In genomic region chr22:43012390-43012789, GRCh38 we compare ENCODE assay signal across 18 cellular contexts. TPM values are rescaled to one million over a fixed set of nuclear protein-coding genes. Genes with fewer than 3 reads are reported as not detected.
DNase-seq lines count a peak whose midpoint lies in the region; ATAC-seq, FAIRE-seq and TF ChIP-seq lines count a peak whose summit lies in the region.
"Had no signal": no experiment of that assay in that cellular context is flagged by ENCODE, and none has a peak within 500 bp of the region (broad histone marks: within the 10 kb centered on the region; RNA-seq: fewer than 3 reads in every experiment).

No MANE protein-coding gene starts in this region.

- no peak overlapping the region for H4K91ac ChIP-seq in trophoblast cell (ENCODE audit: low read depth, low read length)

- H3K36me3 ChIP-seq in CD4-positive, CD25-positive, alpha-beta regulatory T cell (ENCODE audit: control insufficient read depth, insufficient read depth, low read length): no peaks in the 10 kb centered on the region
- H3K36me3 ChIP-seq in Loucy (ENCODE audit: insufficient read depth, low read length) (no peaks in the 10 kb centered on the region), GM12878 (ENCODE audit: control insufficient read depth in 2 of 2, insufficient read depth in 2 of 2, low read length in 1 of 2) (no peaks in the 10 kb centered on the region), trophoblast cell (ENCODE audit: control insufficient read depth in 1 of 2, insufficient read depth in 2 of 2, low read length in 2 of 2) (no peaks in the 10 kb centered on the region), prostate gland (no peaks in the 10 kb centered on the region)

- H3K36me3 Mint-ChIP-seq in CD4-positive, CD25-positive, alpha-beta regulatory T cell: peaks cover under 1% of the 10 kb centered on the region
- H3K36me3 Mint-ChIP-seq: IgD-negative memory B cell had no signal

- no peak overlapping the region for H3K23ac ChIP-seq in trophoblast cell (ENCODE audit: low read length)

- no peak overlapping the region for H3K9ac ChIP-seq in Loucy (ENCODE audit: low read depth, low read length, poor library complexity, severe bottlenecking)
- no peak overlapping the region for H3K9ac ChIP-seq in GM12878 (ENCODE audit: control insufficient read depth, insufficient read depth, low read length)
- H3K9ac ChIP-seq in trophoblast cell (ENCODE audit: low read length): no peak overlapping the region

- H3K27ac ChIP-seq in CD4-positive, CD25-positive, alpha-beta regulatory T cell (ENCODE audit: insufficient read depth, low read length, poor library complexity, severe bottlenecking): no peak overlapping the region
- H3K27ac ChIP-seq in GM12878 (ENCODE audit: control insufficient read depth, insufficient read depth): no peak overlapping the region
- H3K27ac ChIP-seq in trophoblast cell (ENCODE audit: low read depth, low read length): peak overlapping the region; percentile 10
- no peak overlapping the region for H3K27ac ChIP-seq in prostate gland

- FAIRE-seq in GM12878 (lab: Jason Lieb, UNC): no peak
- FAIRE-seq: A204.1, GM19239 had no signal

- CTCF ChIA-PET in GM12878 (lab: Yijun Ruan, JAX): interaction anchor here (1.1 to 4.6 kb wide), 8 partner anchors 8 to 632 kb away, joined by 3 to 20 read pairs (median 6); no protein-coding TSS in a partner anchor

- in situ Hi-C loops in GM12878 (cut with MboI): no loop called here

- H2BK5ac ChIP-seq in trophoblast cell (ENCODE audit: low read depth, low read length, poor library complexity): no peak overlapping the region

- H3K4me2 ChIP-seq in Loucy (ENCODE audit: low read depth, low read length, poor library complexity, severe bottlenecking) (peak overlapping the region; percentile 92), GM12878 (ENCODE audit: control insufficient read depth, insufficient read depth) (0 out of 2 replicates have a peak overlapping the region, but pooled peaks have one; percentile 13), trophoblast cell (ENCODE audit: low read length) (no peak overlapping the region)

- H3K4me3 Mint-ChIP-seq in CD4-positive, CD25-positive, alpha-beta regulatory T cell: peak overlapping the region in 3 of 4 donors; percentile 31 to 90 (median 84)

- TF ChIP-seq CTCF in Loucy (conservative IDR thresholded peaks at IDR 0.05; ENCODE audit: low read length) (no peak), GM12878 (IDR thresholded peaks at IDR 0.05 in 2 of 3, conservative IDR thresholded peaks at IDR 0.05 in 1 of 3; ENCODE audit: control insufficient read depth in 2 of 3, extremely low read depth in 1 of 3, insufficient read depth in 1 of 3, low read depth in 3 of 3, low read length in 3 of 3) (no peak), prostate gland (IDR thresholded peaks at IDR 0.05) (no peak)

- H4K8ac ChIP-seq in trophoblast cell (ENCODE audit: low read depth, low read length): no peak overlapping the region

- H3K9me2 ChIP-seq in Loucy (replicated peaks; ENCODE audit: low read depth, low read length): no peaks in the 10 kb centered on the region

- peaks cover 28% of the 10 kb centered on the region for H3K4me1 ChIP-seq in CD4-positive, CD25-positive, alpha-beta regulatory T cell (ENCODE audit: control insufficient read depth, insufficient read depth, low read length, poor library complexity, severe bottlenecking)
- H3K4me1 ChIP-seq in Loucy (ENCODE audit: insufficient read depth, low read length, poor library complexity, severe bottlenecking): peaks cover 40% of the 10 kb centered on the region
- H3K4me1 ChIP-seq in GM12878 (ENCODE audit: control insufficient read depth, insufficient read depth, low read length): peaks cover 8% of the 10 kb centered on the region
- H3K4me1 ChIP-seq in trophoblast cell (ENCODE audit: control insufficient read depth in 1 of 2, insufficient read depth in 2 of 2, low read length in 2 of 2): peaks cover 26 to 35% of the 10 kb centered on the region in 2 experiments
- peaks cover 3% of the 10 kb centered on the region for H3K4me1 ChIP-seq in prostate gland (replicated peaks)

- peaks cover 70% of the 10 kb centered on the region for H3K79me2 ChIP-seq in Loucy (ENCODE audit: insufficient read depth, low read length)
- H3K79me2 ChIP-seq in GM12878 (ENCODE audit: control insufficient read depth, insufficient read depth, low read length): peaks cover 70% of the 10 kb centered on the region
- peaks cover 21% of the 10 kb centered on the region for H3K79me2 ChIP-seq in trophoblast cell (ENCODE audit: control insufficient read depth, insufficient read depth, low read length, poor library complexity)

- H3K4me1 Mint-ChIP-seq in CD4-positive, CD25-positive, alpha-beta regulatory T cell: peaks cover 24 to 72% (median 46%) of the 10 kb centered on the region in 4 donors

- POLR2A ChIA-PET in GM12878 (lab: Charles Lee): interaction anchor here (1.1 to 4.4 kb wide), 5 partner anchors 10 to 117 kb away, joined by 3 to 63 read pairs (median 4); no protein-coding TSS in a partner anchor

- H4K12ac ChIP-seq in trophoblast cell (ENCODE audit: low read depth, low read length): no peak overlapping the region

- H3K14ac ChIP-seq in trophoblast cell (ENCODE audit: low read length): no peak overlapping the region

- no peak for TF ChIP-seq RAD21 in GM12878 (IDR thresholded peaks at IDR 0.05; ENCODE audit: insufficient read depth, low read depth, low read length)

- H2AK5ac ChIP-seq in trophoblast cell (ENCODE audit: low read length): no peak overlapping the region

- TF ChIP-seq POLR2A in GM12878 (IDR thresholded peaks at IDR 0.05; ENCODE audit: low read depth, low read length) (no peak), prostate gland (IDR thresholded peaks at IDR 0.05) (no peak)

- H3K9me3 ChIP-seq in CD4-positive, CD25-positive, alpha-beta regulatory T cell (ENCODE audit: control insufficient read depth in 2 of 2, low read length in 2 of 2): no peaks in the 10 kb centered on the region
- no peaks in the 10 kb centered on the region for H3K9me3 ChIP-seq in Loucy (ENCODE audit: insufficient read depth, low read depth, low read length)
- H3K9me3 ChIP-seq in GM12878 (replicated peaks; ENCODE audit: control insufficient read depth, insufficient read depth, low read length): no peaks in the 10 kb centered on the region
- H3K9me3 ChIP-seq in trophoblast cell (ENCODE audit: insufficient read depth, low read depth, low read length): no peaks in the 10 kb centered on the region
- H3K9me3 ChIP-seq in prostate gland: no peaks in the 10 kb centered on the region

- no peak overlapping the region for H2BK120ac ChIP-seq in trophoblast cell (ENCODE audit: insufficient read depth, low read length, poor library complexity)

- no peak overlapping the region for H2AFZ ChIP-seq in Loucy (ENCODE audit: low read length)
- H2AFZ ChIP-seq in GM12878 (ENCODE audit: control insufficient read depth, low read depth, low read length): no peak overlapping the region
- no peak overlapping the region for H2AFZ ChIP-seq in trophoblast cell (ENCODE audit: insufficient read depth, low read length, poor library complexity)

- no peak overlapping the region for H3K18ac ChIP-seq in trophoblast cell (ENCODE audit: low read length)

- no peaks in the 10 kb centered on the region for H3F3A ChIP-seq in Loucy (ENCODE audit: low read depth)

- intact Hi-C loops in GM12878 (cut with micrococcal nuclease; ENCODE audit: unreplicated experiment) (loop anchor here (5.0 kb wide), 1 partner anchor 80 kb away; no protein-coding TSS in a partner anchor), prostate gland (cut with DNase I) (loop anchor here (10.0 kb wide), 1 partner anchor 228 kb away; no protein-coding TSS in a partner anchor)

- BruUV-seq in GM12878 (replicated peaks; lab: Mats Ljungman, UMichigan): no TSS peak

- SMC1A ChIA-PET in GM12878 (lab: Charles Lee; ENCODE audit: uncharacterized antibody, unreplicated experiment): interaction anchor here (0.9 to 5.8 kb wide), 7 partner anchors 10 to 264 kb away, joined by 3 to 62 read pairs (median 6); no protein-coding TSS in a partner anchor

- RAD21 ChIA-PET in GM12878 (lab: Charles Lee; ENCODE audit: unreplicated experiment): interaction anchor here (3.3 to 4.1 kb wide), 4 partner anchors 8 to 145 kb away, joined by 11 to 17 read pairs (median 16); no protein-coding TSS in a partner anchor

- no peak overlapping the region for H3K27ac Mint-ChIP-seq in CD4-positive, CD25-positive, alpha-beta regulatory T cell

- TF ChIP-seq EP300 in GM12878 (IDR thresholded peaks at IDR 0.05; ENCODE audit: borderline replicate concordance in 1 of 2, control insufficient read depth in 1 of 2, low read depth in 2 of 2, low read length in 2 of 2): no peak

- H3K4ac ChIP-seq in trophoblast cell (ENCODE audit: low read depth, low read length): peak overlapping the region; percentile 85

- no peaks in the 10 kb centered on the region for H3K9me3 Mint-ChIP-seq in CD4-positive, CD25-positive, alpha-beta regulatory T cell
- H3K9me3 Mint-ChIP-seq: IgD-negative memory B cell had no signal

- H3K4me3 ChIP-seq in CD4-positive, CD25-positive, alpha-beta regulatory T cell (ENCODE audit: low read depth, low read length): no peak overlapping the region
- H3K4me3 ChIP-seq in Loucy (ENCODE audit: low read length, poor library complexity, severe bottlenecking) (peak overlapping the region; percentile 77), GM12878 (peak overlapping the region; percentile 97; the same call in 1 of the 2 replicates), trophoblast cell (ENCODE audit: low read depth, low read length) (no peak overlapping the region), prostate gland (no peak overlapping the region)

- H4K20me1 ChIP-seq in Loucy (ENCODE audit: insufficient read depth, low read length, poor library complexity, severe bottlenecking) (peaks cover 60% of the 10 kb centered on the region), GM12878 (ENCODE audit: control insufficient read depth, insufficient read depth) (peaks cover 5% of the 10 kb centered on the region; the same call in 1 of the 2 replicates)

- no peak for DNase-seq in CD4-positive, CD25-positive, alpha-beta regulatory T cell
- DNase-seq in GM12878 (ENCODE audit: low read depth, low spot score) (no peak), trophoblast cell (peak; percentile 57 to 68), prostate gland (ENCODE audit: low spot score) (no peak)
- DNase-seq in stimulated activated naive CD8-positive, alpha-beta T cell treated with anti-CD3 and anti-CD28 coated beads, Interleukin-15, Interleukin-2, amounts not matched to agents 100 U/mL and 50 U/mL, for 24 hours: no peak
- DNase-seq: DMS153, GDM1, NCI-H1694, NCI-H2081 treated with DMSO at 0.1 percent for 48 hours, NCI-H2171 treated with DMSO at 0.1 percent for 48 hours, NCI-H446, NCI-H526 had no signal

- H2BK12ac ChIP-seq in trophoblast cell (ENCODE audit: low read length): no peak overlapping the region

- peaks cover 29% of the 10 kb centered on the region for H3K79me1 ChIP-seq in trophoblast cell (ENCODE audit: low read length)

- no peaks in the 10 kb centered on the region for H3K27me3 ChIP-seq in CD4-positive, CD25-positive, alpha-beta regulatory T cell (ENCODE audit: control insufficient read depth, insufficient read depth, low read length)
- H3K27me3 ChIP-seq in Loucy (ENCODE audit: insufficient read depth, low read length, poor library complexity, severe bottlenecking) (no peaks in the 10 kb centered on the region), GM12878 (replicated peaks in 1 of 2; ENCODE audit: control insufficient read depth in 2 of 2, insufficient read depth in 2 of 2, low read length in 1 of 2) (no peaks in the 10 kb centered on the region), trophoblast cell (ENCODE audit: insufficient read depth, low read length) (no peaks in the 10 kb centered on the region), prostate gland (replicated peaks; ENCODE audit: insufficient read depth) (no peaks in the 10 kb centered on the region)

- 100% methylated on average over 6 of the region's 6 CpGs for WGBS in GM12878 (ENCODE audit: insufficient coverage, insufficient replicate concordance, low lambda C conversion rate, missing lambda C conversion rate)
- no CpG with 5 or more reads among the region's 6 CpGs for WGBS in trophoblast cell (ENCODE audit: extremely low coverage, insufficient coverage, insufficient read length)
- 87% methylated on average over 6 of the region's 6 CpGs for WGBS in prostate gland

- H3K27me3 Mint-ChIP-seq in CD4-positive, CD25-positive, alpha-beta regulatory T cell: no peaks in the 10 kb centered on the region
- H3K27me3 Mint-ChIP-seq: IgD-negative memory B cell had no signal

- no peak for ATAC-seq in CD4-positive, CD25-positive, alpha-beta regulatory T cell (ENCODE audit: low read depth in 2 of 2)
- ATAC-seq in GM12878: no peak
- no peak for ATAC-seq in stimulated activated naive CD8-positive, alpha-beta T cell treated with anti-CD3 and anti-CD28 coated beads, Interleukin-15, Interleukin-2, amounts not matched to agents 100 U/mL and 50 U/mL, for 24 hours
- ATAC-seq in HG03039 (IDR thresholded peaks at IDR 0.05; ENCODE audit: unreplicated experiment): no peak
- ATAC-seq: Right ventricle myocardium inferior had no signal

RNA-seq across cellular contexts. Expression of gene PACSIN2, which starts 2.6 kb away (rescaled TPM):
- total RNA-seq in CD4-positive, CD25-positive, alpha-beta regulatory T cell: 60.8 TPM
- 10 to 100 TPM; 27.5 to 38.1 (median 34.7) TPM for polyA plus RNA-seq in CD4-positive, CD25-positive, alpha-beta regulatory T cell
- 83.4 and 87.9 TPM in 2 replicates for total RNA-seq in GM12878 (2013; cell fraction: nucleolus; rRNA removed)
- total RNA-seq in GM12878 (2014; rRNA removed): 26.4 and 27.5 TPM in 2 replicates
- total RNA-seq in GM12878 (2014; rRNA removed; fragmentation: Illumina TruSeq; extraction: Trizol): 42.1 and 45.9 TPM in 2 replicates
- 78.7 and 80.6 TPM in 2 replicates for total RNA-seq in GM12878 (2021)
- 24.4 TPM for polyA plus RNA-seq in GM12878 (2011; ENCODE audit: low read depth)
- polyA plus RNA-seq in GM12878 (2011; rRNA removed): 57.4 and 67.7 TPM in 2 replicates
- 66.7 and 69.8 TPM in 2 replicates for polyA plus RNA-seq in GM12878 (2011; cell fraction: cytosol; rRNA removed)
- polyA plus RNA-seq in GM12878 (2011; cell fraction: nucleus; rRNA removed): 83.2 and 88.8 TPM in 2 replicates
- 38.7 and 45.2 TPM in 2 replicates for polyA plus RNA-seq in GM12878 (2012)
- polyA plus RNA-seq in GM12878 (2014; fragmentation: Illumina TruSeq; extraction: Trizol): 36.0 and 47.4 TPM in 2 replicates
- 1 to 10 TPM in 1 of 2 experiments, under 1 TPM in 1; 0.93 to 1.6 TPM for polyA plus RNA-seq in GM12878 (2014; fragmentation: Nextera tagmentation; extraction: Ambion mirVana)
- polyA plus RNA-seq in GM12878 (2014; rRNA removed): 53.9 and 60.0 TPM in 2 replicates
- 10 to 100 TPM; 46.3 to 49.5 TPM for polyA plus RNA-seq in GM12878 (2016; fragmentation: Nextera tagmentation; extraction: Ambion mirVana)
- polyA minus RNA-seq in GM12878 (2011; rRNA and poly(A)+ RNA removed): 36.6 and 45.8 TPM in 2 replicates
- 13.4 and 13.5 TPM in 2 replicates for polyA minus RNA-seq in GM12878 (2011; cell fraction: cytosol; rRNA and poly(A)+ RNA removed)
- 12.2 and 18.0 TPM in 2 replicates for polyA minus RNA-seq in GM12878 (2011; cell fraction: nucleus; rRNA and poly(A)+ RNA removed)
- polyA plus RNA-seq in trophoblast cell (2013): 89.1 and 90.0 TPM in 2 replicates
- 10 to 100 TPM; 78.0 to 87.1 TPM for total RNA-seq in prostate gland

Comparison
In these comparisons a context has a peak if more than half of its experiments do, and no peak if none do; other contexts are left out.
1. DNase-seq: peak in trophoblast cell (2 of 2); none in CD4-positive, CD25-positive, alpha-beta regulatory T cell (0 of 3), GM12878 (single experiment), stimulated activated naive CD8-positive, alpha-beta T cell treated with anti-CD3 and anti-CD28 coated beads, Interleukin-15, Interleukin-2, amounts not matched to agents 100 U/mL and 50 U/mL, for 24 hours (single experiment) and prostate gland (single experiment).
2. H3K4me3 ChIP-seq: peak in Loucy (single experiment) and GM12878 (single experiment); none in CD4-positive, CD25-positive, alpha-beta regulatory T cell (single experiment), trophoblast cell (single experiment) and prostate gland (0 of 2).